In the genomic region with DNA sequence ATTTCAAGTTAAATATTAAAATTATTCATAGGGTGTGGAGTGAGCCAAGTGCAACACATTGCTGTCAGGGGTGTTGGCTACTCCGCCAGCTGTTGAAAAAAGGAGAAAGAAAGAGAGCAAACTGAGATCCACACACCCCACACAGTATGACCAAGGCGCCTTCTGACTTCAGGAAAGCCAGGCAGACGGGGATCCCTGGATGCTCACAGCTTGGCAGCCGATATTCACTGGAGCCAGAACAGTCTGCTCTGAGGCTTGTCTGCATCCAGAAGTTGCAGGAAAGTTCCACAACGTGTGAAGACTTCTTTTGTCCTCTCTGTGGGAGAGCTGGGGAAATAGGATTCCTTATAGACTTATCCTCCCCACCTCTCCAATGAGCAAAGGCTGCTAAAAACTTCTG, we compare ENCODE assay signal across 13 cellular contexts. TPM values are rescaled to one million over a fixed set of nuclear protein-coding genes. Genes with fewer than 3 reads are reported as not detected.
DNase-seq lines count a peak whose midpoint lies in the region; ATAC-seq lines count a peak whose summit lies in the region.
"Had no signal": no experiment of that assay in that cellular context is flagged by ENCODE, and none has a peak within 500 bp of the region (broad histone marks: within the 10 kb centered on the region; RNA-seq: fewer than 3 reads in every experiment).

No MANE protein-coding gene starts in this region.

- peaks cover 7% of the 10 kb centered on the region for H3K27me3 Mint-ChIP-seq in dendritic cell treated with granulocyte-macrophage colony-stimulating factor and Interleukin-4, amounts not matched to agents 40 ng/mL and 50 ng/mL, for 4 days
- peaks cover 17 to 35% of the 10 kb centered on the region in 2 donors for H3K27me3 Mint-ChIP-seq in effector memory CD8-positive, alpha-beta T cell
- H3K27me3 Mint-ChIP-seq in natural killer cell treated with Interleukin-12 subunit alpha and Interleukin-12 subunit beta and Interleukin-15 and Interleukin-18, amount 100 ng/mL, for 72 hours: peaks cover 18 to 30% of the 10 kb centered on the region in 2 donors

- H3K36me3 Mint-ChIP-seq in dendritic cell treated with granulocyte-macrophage colony-stimulating factor and Interleukin-4, amounts not matched to agents 40 ng/mL and 50 ng/mL, for 4 days (ENCODE audit: low read depth): no peaks in the 10 kb centered on the region
- no peaks in the 10 kb centered on the region for H3K36me3 Mint-ChIP-seq in effector memory CD8-positive, alpha-beta T cell (ENCODE audit: insufficient read depth)
- H3K36me3 Mint-ChIP-seq in natural killer cell treated with Interleukin-12 subunit alpha and Interleukin-12 subunit beta and Interleukin-15 and Interleukin-18, amount 100 ng/mL, for 72 hours: no peaks in the 10 kb centered on the region
- H3K36me3 Mint-ChIP-seq: activated naive CD4-positive, alpha-beta T cell treated with anti-CD3 and anti-CD28 coated beads, Interleukin-2, amount 50 U/mL, for 72 hours had no signal

- H3K4me1 Mint-ChIP-seq in dendritic cell treated with granulocyte-macrophage colony-stimulating factor and Interleukin-4, amounts not matched to agents 40 ng/mL and 50 ng/mL, for 4 days (ENCODE audit: low read depth): peaks cover 50% of the 10 kb centered on the region
- peaks cover 0 to 3% of the 10 kb centered on the region in 2 donors for H3K4me1 Mint-ChIP-seq in effector memory CD8-positive, alpha-beta T cell (ENCODE audit: low read depth in 2 of 2)
- no peaks in the 10 kb centered on the region for H3K4me1 Mint-ChIP-seq in natural killer cell treated with Interleukin-12 subunit alpha and Interleukin-12 subunit beta and Interleukin-15 and Interleukin-18, amount 100 ng/mL, for 72 hours (ENCODE audit: low read depth in 2 of 2)

- H3K9me3 ChIP-seq in iPS-18c (ENCODE audit: control insufficient read depth, insufficient read depth, low read length): no peaks in the 10 kb centered on the region
- H3K9me3 ChIP-seq: SJSA1 had no signal

- DNase-seq in GM03348 (ENCODE audit: low spot score): peak; percentile 38
- DNase-seq in renal cortical epithelial cell (ENCODE audit: low read depth): peak; percentile 41
- no peak for DNase-seq in KG1 (lab: John Stamatoyannopoulos, UW)
- DNase-seq in activated effector memory CD4-positive, alpha-beta T cell treated with anti-CD3 and anti-CD28 coated beads, Interleukin-2, amount 50 U/mL, for 16 hours: no peak
- no peak for DNase-seq in effector memory CD8-positive, alpha-beta T cell
- DNase-seq in natural killer cell treated with Interleukin-12 subunit alpha and Interleukin-12 subunit beta and Interleukin-15 and Interleukin-18, amount 100 ng/mL, for 72 hours (ENCODE audit: low spot score): no peak
- DNase-seq: GOT3; midbrain; stimulated activated CD4-positive, alpha-beta T cell treated with anti-CD3 and anti-CD28 coated beads, Interleukin-4, amount 100 ng/mL, for 24 hours had no signal

- H3K27ac Mint-ChIP-seq in dendritic cell treated with granulocyte-macrophage colony-stimulating factor and Interleukin-4, amounts not matched to agents 40 ng/mL and 50 ng/mL, for 4 days: peak overlapping the region; percentile 91
- H3K27ac Mint-ChIP-seq in effector memory CD8-positive, alpha-beta T cell: no peak overlapping the region
- no peak overlapping the region for H3K27ac Mint-ChIP-seq in natural killer cell treated with Interleukin-12 subunit alpha and Interleukin-12 subunit beta and Interleukin-15 and Interleukin-18, amount 100 ng/mL, for 72 hours
- H3K27ac Mint-ChIP-seq: activated naive CD4-positive, alpha-beta T cell treated with anti-CD3 and anti-CD28 coated beads, Interleukin-2, amount 50 U/mL, for 72 hours had no signal

- intact Hi-C loops in dendritic cell treated with granulocyte-macrophage colony-stimulating factor and Interleukin-4, amounts not matched to agents 40 ng/mL and 50 ng/mL, for 4 days (cut with micrococcal nuclease): no loop called here

- H3K9me3 Mint-ChIP-seq in dendritic cell treated with granulocyte-macrophage colony-stimulating factor and Interleukin-4, amounts not matched to agents 40 ng/mL and 50 ng/mL, for 4 days: peaks cover 9% of the 10 kb centered on the region
- H3K9me3 Mint-ChIP-seq in effector memory CD8-positive, alpha-beta T cell: no peaks in the 10 kb centered on the region
- H3K9me3 Mint-ChIP-seq in natural killer cell treated with Interleukin-12 subunit alpha and Interleukin-12 subunit beta and Interleukin-15 and Interleukin-18, amount 100 ng/mL, for 72 hours: no peaks in the 10 kb centered on the region

- no peak overlapping the region for H3K4me3 Mint-ChIP-seq in dendritic cell treated with granulocyte-macrophage colony-stimulating factor and Interleukin-4, amounts not matched to agents 40 ng/mL and 50 ng/mL, for 4 days
- H3K4me3 Mint-ChIP-seq in effector memory CD8-positive, alpha-beta T cell: no peak overlapping the region
- no peak overlapping the region for H3K4me3 Mint-ChIP-seq in natural killer cell treated with Interleukin-12 subunit alpha and Interleukin-12 subunit beta and Interleukin-15 and Interleukin-18, amount 100 ng/mL, for 72 hours

- no peak for ATAC-seq in effector memory CD8-positive, alpha-beta T cell (replicated peaks)
- no peak for ATAC-seq in natural killer cell treated with Interleukin-12 subunit alpha and Interleukin-12 subunit beta and Interleukin-15 and Interleukin-18, amount 100 ng/mL, for 72 hours
- ATAC-seq: activated naive CD4-positive, alpha-beta T cell treated with anti-CD3 and anti-CD28 coated beads, Interleukin-2, amount 50 U/mL, for 72 hours had no signal

- peak overlapping the region; percentile 58 for H3K4me3 ChIP-seq in iPS-18c (ENCODE audit: insufficient read depth, low read depth, low read length)
- H3K4me3 ChIP-seq: SJSA1 had no signal

RNA-seq across cellular contexts. Expression of a gene that starts 9.2 kb away (rescaled TPM):
- 0.52 and 6.6 TPM in 2 replicates for total RNA-seq in renal cortical epithelial cell
- under 1 TPM in 1 of 2 donors, not detected in 1; 0.17 TPM for total RNA-seq in natural killer cell treated with Interleukin-12 subunit alpha and Interleukin-12 subunit beta and Interleukin-15 and Interleukin-18, amount 100 ng/mL, for 72 hours

RNA-seq across cellular contexts. Expression of a gene that starts 11.3 kb away (rescaled TPM):
- total RNA-seq in renal cortical epithelial cell: 34.7 and 88.7 TPM in 2 replicates
- 10 to 100 TPM; 29.2 to 38.1 TPM for total RNA-seq in natural killer cell treated with Interleukin-12 subunit alpha and Interleukin-12 subunit beta and Interleukin-15 and Interleukin-18, amount 100 ng/mL, for 72 hours

Comparison
In these comparisons a context has a peak if more than half of its experiments do, and no peak if none do; other contexts are left out.
1. DNase-seq: peak in GM03348 (single experiment) and renal cortical epithelial cell (single experiment); none in KG1 (single experiment), activated effector memory CD4-positive, alpha-beta T cell treated with anti-CD3 and anti-CD28 coated beads, Interleukin-2, amount 50 U/mL, for 16 hours (single experiment), effector memory CD8-positive, alpha-beta T cell (0 of 3) and natural killer cell treated with Interleukin-12 subunit alpha and Interleukin-12 subunit beta and Interleukin-15 and Interleukin-18, amount 100 ng/mL, for 72 hours (single experiment).